13 cellular contexts compared by ENCODE assay signal in genomic region chr3:171142985-171143384, GRCh38.
DNase-seq lines count a peak whose midpoint lies in the region; ATAC-seq and TF ChIP-seq lines count a peak whose summit lies in the region.
"Had no signal": no experiment of that assay in that cellular context is flagged by ENCODE, and none has a peak within 500 bp of the region (broad histone marks: within the 10 kb centered on the region; RNA-seq: fewer than 3 reads in every experiment).

No MANE protein-coding gene starts in this region.

- no peak overlapping the region for H3K4me3 Mint-ChIP-seq in CD4-positive, alpha-beta T cell

- no peaks in the 10 kb centered on the region for H3K9me3 Mint-ChIP-seq in CD4-positive, alpha-beta T cell

- H3K4me1 Mint-ChIP-seq in CD4-positive, alpha-beta T cell (ENCODE audit: low read depth) = no peaks in the 10 kb centered on the region

- H3K4me1 ChIP-seq in body of pancreas = peaks cover 12% of the 10 kb centered on the region
- peaks cover 0 to 13% (median 3%) of the 10 kb centered on the region in 4 donors for H3K4me1 ChIP-seq in right lobe of liver
- H3K4me1 ChIP-seq in mucosa of descending colon (ENCODE audit: low read depth) = no peaks in the 10 kb centered on the region
- H3K4me1 ChIP-seq: foreskin keratinocyte had no signal

- CTCF ChIA-PET in CD4-positive, alpha-beta T cell (lab: Charles Lee) = no interaction called here

- no peaks in the 10 kb centered on the region for H3K9me3 ChIP-seq in body of pancreas
- H3K9me3 ChIP-seq in right lobe of liver = no peaks in the 10 kb centered on the region
- no peaks in the 10 kb centered on the region for H3K9me3 ChIP-seq in mucosa of descending colon
- H3K9me3 ChIP-seq in CD4-positive, alpha-beta T cell (ENCODE audit: control insufficient read depth, low read length) = no peaks in the 10 kb centered on the region

- no peak for TF ChIP-seq POLR2A in body of pancreas (IDR thresholded peaks at IDR 0.05)
- TF ChIP-seq POLR2A in right lobe of liver (IDR thresholded peaks at IDR 0.05) = no peak

- 10 to 14% methylated on average over 5 of the region's 5 CpGs for WGBS in body of pancreas, 2 donors
- 37% methylated on average over 4 of the region's 5 CpGs for WGBS in right lobe of liver (ENCODE audit: insufficient coverage, low coverage, low lambda C conversion rate, missing lambda C conversion rate)

- in situ Hi-C loops in Caki2 (cut with HindIII; ENCODE audit: low pct_unique_long_range_greater_than_20kb, low sequenced_read_pairs) = no loop called here

- H3K36me3 Mint-ChIP-seq in CD4-positive, alpha-beta T cell (ENCODE audit: low read depth) = peaks cover 97% of the 10 kb centered on the region

- TF ChIP-seq CTCF in body of pancreas (IDR thresholded peaks at IDR 0.05) (no peak), right lobe of liver (IDR thresholded peaks at IDR 0.05) (no peak), mucosa of descending colon (IDR thresholded peaks at IDR 0.05) (no peak)
- no peak for TF ChIP-seq CTCF in CD4-positive, alpha-beta T cell (IDR thresholded peaks at IDR 0.05)

- H3K27ac ChIP-seq in body of pancreas (peak overlapping the region in 1 of 4 donors; percentile 23), right lobe of liver (peak overlapping the region; percentile 37 to 74 (median 73))
- H3K27ac ChIP-seq in CD4-positive, alpha-beta T cell (ENCODE audit: low read depth, low read length) = no peak overlapping the region
- H3K27ac ChIP-seq: C4-2B, cardiac muscle cell, foreskin keratinocyte had no signal

- DNase-seq in Caki2 (ENCODE audit: low read depth) = peak; percentile 99
- peak; percentile 60 for DNase-seq in NCI-H2081 treated with DMSO at 0.1 percent for 48 hours (lab: John Stamatoyannopoulos, UW)
- peak; percentile 46 to 76 (median 68) for DNase-seq in body of pancreas
- peak; percentile 74 to 84 (median 78) for DNase-seq in right lobe of liver
- no peak for DNase-seq in mucosa of descending colon
- DNase-seq in CD4-positive, alpha-beta T cell = no peak
- DNase-seq: foreskin keratinocyte; occipital lobe; stimulated activated CD4-positive, alpha-beta T cell treated with anti-CD3 and anti-CD28 coated beads, Interleukin-2, amount 100 ng/mL, for 24 hours had no signal

- H3K27me3 Mint-ChIP-seq in CD4-positive, alpha-beta T cell = no peaks in the 10 kb centered on the region

- H3K4me3 ChIP-seq in body of pancreas (no peak overlapping the region), right lobe of liver (no peak overlapping the region), mucosa of descending colon (no peak overlapping the region)
- H3K4me3 ChIP-seq: cardiac muscle cell had no signal

- intact Hi-C loops in body of pancreas (cut with DNase I) = no loop called here
- intact Hi-C loops in right lobe of liver (cut with DNase I) = no loop called here
- intact Hi-C loops in mucosa of descending colon (cut with DNase I, micrococcal nuclease) = no loop called here
- intact Hi-C loops in CD4-positive, alpha-beta T cell (cut with DNase I, micrococcal nuclease) = no loop called here

- H3K36me3 ChIP-seq in body of pancreas (replicated peaks in 1 of 2; ENCODE audit: insufficient read depth in 1 of 2, low read depth in 2 of 2) (no peaks in the 10 kb centered on the region), right lobe of liver (no peaks in the 10 kb centered on the region), mucosa of descending colon (ENCODE audit: low read depth) (no peaks in the 10 kb centered on the region)

- no peak overlapping the region for H3K27ac Mint-ChIP-seq in CD4-positive, alpha-beta T cell

- POLR2A ChIA-PET in CD4-positive, alpha-beta T cell (lab: Charles Lee) = no interaction called here

- ATAC-seq in body of pancreas (peak; percentile 42), right lobe of liver (peak; percentile 91 to 93 (median 92)), mucosa of descending colon (no peak), HG03439 (IDR thresholded peaks at IDR 0.05; ENCODE audit: unreplicated experiment) (no peak), GM19035 (IDR thresholded peaks at IDR 0.05; ENCODE audit: unreplicated experiment) (no peak)
- no peak for ATAC-seq in CD4-positive, alpha-beta T cell (ENCODE audit: poor library complexity)
- ATAC-seq: foreskin keratinocyte had no signal

- H3K27me3 ChIP-seq in body of pancreas (no peaks in the 10 kb centered on the region), right lobe of liver (no peaks in the 10 kb centered on the region)
- no peaks in the 10 kb centered on the region for H3K27me3 ChIP-seq in CD4-positive, alpha-beta T cell (ENCODE audit: control insufficient read depth, insufficient read depth, low read length)
- H3K27me3 ChIP-seq: cardiac muscle cell, foreskin keratinocyte had no signal

Comparison
In these comparisons a context has a peak if more than half of its experiments do, and no peak if none do; other contexts are left out.
1. DNase-seq: peak in Caki2 (single experiment), NCI-H2081 treated with DMSO at 0.1 percent for 48 hours (single experiment), body of pancreas (4 of 4) and right lobe of liver (3 of 3); none in mucosa of descending colon (0 of 3) and CD4-positive, alpha-beta T cell (0 of 10).
2. ATAC-seq: peak in body of pancreas (single experiment) and right lobe of liver (4 of 4); none in mucosa of descending colon (single experiment), CD4-positive, alpha-beta T cell (single experiment), HG03439 (single experiment) and GM19035 (single experiment).